ENCODE assay signal across 10 cellular contexts in the genomic region with DNA sequence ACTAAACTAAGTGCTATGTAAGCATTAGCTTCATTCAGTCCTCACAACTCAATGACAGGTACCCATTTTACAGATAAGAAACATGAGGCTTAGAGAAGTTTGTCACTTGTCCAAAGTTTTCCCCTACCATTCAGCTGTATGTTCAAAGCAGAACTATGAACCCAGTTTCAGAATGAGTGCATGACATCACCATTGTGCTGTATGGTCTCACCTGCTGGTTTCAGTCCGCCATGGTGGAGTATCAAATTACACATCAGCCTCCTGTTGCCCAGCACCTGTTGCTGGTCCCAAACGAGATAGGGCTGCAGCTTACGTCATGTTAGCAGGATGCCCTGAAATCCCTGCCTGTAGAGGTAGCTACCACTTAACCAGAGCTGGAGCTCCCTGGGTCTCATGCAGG.
DNase-seq lines count a peak whose midpoint lies in the region; ATAC-seq lines count a peak whose summit lies in the region.
"Had no signal": no experiment of that assay in that cellular context is flagged by ENCODE, and none has a peak within 500 bp of the region (broad histone marks: within the 10 kb centered on the region; RNA-seq: fewer than 3 reads in every experiment).

No MANE protein-coding gene starts in this region.

- no peak overlapping the region for H3K27ac ChIP-seq in caudate nucleus (ENCODE audit: low read depth, low read length)
- H3K27ac ChIP-seq: ascending aorta, gastrocnemius medialis had no signal

- in situ Hi-C loops in ACHN (cut with HindIII; ENCODE audit: low pct_ligation_motif_present, low pct_unique_long_range_greater_than_20kb, low sequenced_read_pairs), result no loop called here

- peak; percentile 40 for DNase-seq in DMS153 treated with DMSO at 0.1 percent for 48 hours (lab: John Stamatoyannopoulos, UW; ENCODE audit: unreplicated experiment)
- DNase-seq in NCI-H2196 treated with DMSO at 0.1 percent for 48 hours (lab: John Stamatoyannopoulos, UW; ENCODE audit: unreplicated experiment), result peak; percentile 66
- no peak for DNase-seq in caudate nucleus (lab: John Stamatoyannopoulos, UW)
- no peak for DNase-seq in ACHN
- no peak for DNase-seq in T-helper 9 cell
- DNase-seq: gastrocnemius medialis had no signal

- ATAC-seq in GM19397 (IDR thresholded peaks at IDR 0.05; ENCODE audit: unreplicated experiment) (peak; percentile 66), HG02981 (IDR thresholded peaks at IDR 0.05; ENCODE audit: unreplicated experiment) (peak; percentile 83)
- no peak for ATAC-seq in activated CD4-positive, CD25-positive, alpha-beta regulatory T cell treated with anti-CD3 and anti-CD28 coated beads, Interleukin-2, amount 50 U/mL, for 24 hours
- ATAC-seq: gastrocnemius medialis had no signal

Comparison
In these comparisons a context has a peak if more than half of its experiments do, and no peak if none do; other contexts are left out.
1. DNase-seq: peak in DMS153 treated with DMSO at 0.1 percent for 48 hours (single experiment) and NCI-H2196 treated with DMSO at 0.1 percent for 48 hours (single experiment); none in caudate nucleus (0 of 61), ACHN (single experiment) and T-helper 9 cell (single experiment).
2. ATAC-seq: peak in GM19397 (single experiment) and HG02981 (single experiment); none in activated CD4-positive, CD25-positive, alpha-beta regulatory T cell treated with anti-CD3 and anti-CD28 coated beads, Interleukin-2, amount 50 U/mL, for 24 hours (0 of 2).